19 cellular contexts compared by ENCODE assay signal in the genomic region with DNA sequence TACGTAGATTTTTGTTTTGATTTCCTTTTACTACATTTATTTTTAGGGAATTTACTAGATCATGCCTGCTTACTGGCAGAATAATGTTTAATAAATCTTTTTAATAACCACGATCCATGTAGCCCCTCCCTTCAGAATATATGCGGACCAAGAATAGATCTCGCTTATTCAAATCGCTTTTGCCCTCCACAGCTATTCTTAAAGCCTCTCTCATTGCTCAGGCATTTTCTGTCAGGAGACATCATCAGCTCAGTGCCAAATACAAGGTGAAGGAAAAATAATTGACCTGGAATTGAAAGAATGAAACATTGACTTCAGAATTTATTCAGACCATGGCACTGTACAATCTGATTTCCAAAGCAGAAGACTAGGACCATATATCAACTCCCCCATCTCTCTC.
"Had no signal": no experiment of that assay in that cellular context is flagged by ENCODE, and none has a peak within 500 bp of the region (broad histone marks: within the 10 kb centered on the region; RNA-seq: fewer than 3 reads in every experiment).

No MANE protein-coding gene starts in this region.

- H3K27ac Mint-ChIP-seq: memory B cell; natural killer cell treated with Interleukin-12 subunit alpha and Interleukin-12 subunit beta and Interleukin-15 and Interleukin-18, amount 100 ng/mL, for 72 hours had no signal

- DNase-seq: activated CD4-positive, alpha-beta T cell treated with anti-CD3 and anti-CD28 coated beads, Interleukin-2, amount 50 U/mL, for 4 hours; activated CD4-positive, CD25-positive, alpha-beta regulatory T cell treated with anti-CD3 and anti-CD28 coated beads, Interleukin-2, amount 50 U/mL, for 72 hours; activated effector memory CD4-positive, alpha-beta T cell treated with Interleukin-2 at 50 U/mL for 16 hours; activated naive CD4-positive, alpha-beta T cell treated with anti-CD3 and anti-CD28 coated beads, Interleukin-2, amount 10 ng/mL, durations not matched to agents 7 days and 5 days; activated T-cell treated with anti-CD3 and anti-CD28 coated beads, Interleukin-2, amount 50 U/mL, for 1 hour; dorsolateral prefrontal cortex; effector memory CD8-positive, alpha-beta T cell; foreskin melanocyte; glutamatergic neuron; hypothalamus; ovary; stimulated activated CD4-positive, alpha-beta T cell treated with anti-CD3 and anti-CD28 coated beads, Interleukin-4, amount 100 ng/mL, for 24 hours; transverse colon; WERI-Rb-1 had no signal

- ATAC-seq: effector memory CD8-positive, alpha-beta T cell; esophagus mucosa; natural killer cell treated with Interleukin-12 subunit alpha and Interleukin-12 subunit beta and Interleukin-15 and Interleukin-18, amount 100 ng/mL, for 72 hours; SK-N-SH treated with all-trans-retinoic acid at 6 μM for 48 hours had no signal

- H3K9me3 Mint-ChIP-seq: activated naive CD4-positive, alpha-beta T cell treated with anti-CD3 and anti-CD28 coated beads, Interleukin-2, amount 10 ng/mL, durations not matched to agents 7 days and 5 days; central memory CD8-positive, alpha-beta T cell; effector memory CD8-positive, alpha-beta T cell; memory B cell; natural killer cell treated with Interleukin-12 subunit alpha and Interleukin-12 subunit beta and Interleukin-15 and Interleukin-18, amount 100 ng/mL, for 72 hours had no signal

- H3K4me3 Mint-ChIP-seq: activated naive CD4-positive, alpha-beta T cell treated with anti-CD3 and anti-CD28 coated beads, Interleukin-2, amount 10 ng/mL, durations not matched to agents 7 days and 5 days; central memory CD8-positive, alpha-beta T cell; effector memory CD8-positive, alpha-beta T cell; memory B cell; natural killer cell treated with Interleukin-12 subunit alpha and Interleukin-12 subunit beta and Interleukin-15 and Interleukin-18, amount 100 ng/mL, for 72 hours had no signal

- H3K27me3 Mint-ChIP-seq: activated naive CD4-positive, alpha-beta T cell treated with anti-CD3 and anti-CD28 coated beads, Interleukin-2, amount 10 ng/mL, durations not matched to agents 7 days and 5 days; central memory CD8-positive, alpha-beta T cell; effector memory CD8-positive, alpha-beta T cell; memory B cell; natural killer cell treated with Interleukin-12 subunit alpha and Interleukin-12 subunit beta and Interleukin-15 and Interleukin-18, amount 100 ng/mL, for 72 hours had no signal
